ENCODE assay signal across 8 cellular contexts in genomic region chr9:86487222-86487841, GRCh38.
DNase-seq lines count a peak whose midpoint lies in the region; ATAC-seq, FAIRE-seq and TF ChIP-seq lines count a peak whose summit lies in the region.

No MANE protein-coding gene starts in this region.

- H3K4me1 ChIP-seq in body of pancreas (no peaks in the 10 kb centered on the region), uterus (no peaks in the 10 kb centered on the region)

- TF ChIP-seq POLR2A in body of pancreas (IDR thresholded peaks at IDR 0.05) = no peak
- no peak for TF ChIP-seq POLR2A in uterus (IDR thresholded peaks at IDR 0.05)

- H3K4me3 ChIP-seq in body of pancreas (no peak overlapping the region), uterus (no peak overlapping the region)

- H3K27ac ChIP-seq in body of pancreas = no peak overlapping the region
- peak overlapping the region; percentile 69 to 71 for H3K27ac ChIP-seq in uterus

- H3K27me3 ChIP-seq in body of pancreas (no peaks in the 10 kb centered on the region), uterus (no peaks in the 10 kb centered on the region)

- peak; percentile 19 to 81 (median 77) for TF ChIP-seq CTCF in body of pancreas (IDR thresholded peaks at IDR 0.05)
- TF ChIP-seq CTCF in uterus (IDR thresholded peaks at IDR 0.05) = peak; percentile 63 to 80 (median 69)

- peak; percentile 99 for FAIRE-seq in islet of Langerhans (lab: Jason Lieb, UNC)

- H3K36me3 ChIP-seq in body of pancreas (replicated peaks in 1 of 2; ENCODE audit: insufficient read depth in 1 of 2, low read depth in 2 of 2) (no peaks in the 10 kb centered on the region), uterus (no peaks in the 10 kb centered on the region)

- WGBS in body of pancreas, 2 donors = 0% methylated on average over 1 of the region's 1 CpG

- no peaks in the 10 kb centered on the region for H3K9me3 ChIP-seq in body of pancreas
- no peaks in the 10 kb centered on the region for H3K9me3 ChIP-seq in uterus

- intact Hi-C loops in body of pancreas (cut with DNase I) = loop anchor here (5.0 kb wide), 1 partner anchor 835 kb away; no protein-coding TSS in a partner anchor
- intact Hi-C loops in uterus (cut with DNase I; ENCODE audit: low total_unique reads) = loop anchor here (5.0 to 10.0 kb wide), 3 partner anchors 237 to 837 kb away; partner anchors contain the start of gene GAS1

- ATAC-seq in body of pancreas (peak; percentile 77), HG03378 (IDR thresholded peaks at IDR 0.05; ENCODE audit: unreplicated experiment) (no peak)

- DNase-seq in NCI-H146 (lab: John Stamatoyannopoulos, UW) = peak; percentile 2
- no peak for DNase-seq in NCI-H146 treated with DMSO at 0.1 percent for 48 hours (lab: John Stamatoyannopoulos, UW; ENCODE audit: unreplicated experiment)
- peak; percentile 9 for DNase-seq in NCI-H2029 treated with DMSO at 0.1 percent for 48 hours (lab: John Stamatoyannopoulos, UW)
- DNase-seq in body of pancreas = no peak
- no peak for DNase-seq in uterus
- DNase-seq in activated CD4-positive, alpha-beta T cell treated with anti-CD3 and anti-CD28 coated beads, Interleukin-2, amount 50 U/mL, for 1 hour = no peak

Comparison
In these comparisons a context has a peak if more than half of its experiments do, and no peak if none do; other contexts are left out.
1. DNase-seq: peak in NCI-H146 (single experiment) and NCI-H2029 treated with DMSO at 0.1 percent for 48 hours (single experiment); none in NCI-H146 treated with DMSO at 0.1 percent for 48 hours (single experiment), body of pancreas (0 of 4), uterus (0 of 2) and activated CD4-positive, alpha-beta T cell treated with anti-CD3 and anti-CD28 coated beads, Interleukin-2, amount 50 U/mL, for 1 hour (single experiment).
2. H3K27ac ChIP-seq: peak in uterus (2 of 2); none in body of pancreas (0 of 4).